17 cellular contexts compared by ENCODE assay signal in genomic region chr7:96953676-96954513, GRCh38. TPM values are rescaled to one million over a fixed set of nuclear protein-coding genes. Genes with fewer than 3 reads are reported as not detected.
DNase-seq lines count a peak whose midpoint lies in the region; ATAC-seq and TF ChIP-seq lines count a peak whose summit lies in the region.
"Had no signal": no experiment of that assay in that cellular context is flagged by ENCODE, and none has a peak within 500 bp of the region (broad histone marks: within the 10 kb centered on the region; RNA-seq: fewer than 3 reads in every experiment).

No MANE protein-coding gene starts in this region.

- H3F3A ChIP-seq in smooth muscle cell (ENCODE audit: low read depth), result peaks cover 3% of the 10 kb centered on the region

- no peaks in the 10 kb centered on the region for H3K36me3 ChIP-seq in RWPE2 (ENCODE audit: low read depth)
- no peaks in the 10 kb centered on the region for H3K36me3 ChIP-seq in smooth muscle cell (ENCODE audit: low read depth)
- no peaks in the 10 kb centered on the region for H3K36me3 ChIP-seq in hepatocyte (replicated peaks; ENCODE audit: insufficient read depth, low read depth)
- H3K36me3 ChIP-seq: BLaER1 treated with 17β-estradiol and CSF1 and Interleukin-3, amounts not matched to agents 10 nM and 100 nM; HAP-1 had no signal

- H3K27ac ChIP-seq in RWPE2 (ENCODE audit: poor library complexity, severe bottlenecking) (no peak overlapping the region), smooth muscle cell (ENCODE audit: low read depth) (no peak overlapping the region), hepatocyte (no peak overlapping the region)
- H3K27ac ChIP-seq: BLaER1 treated with 17β-estradiol and CSF1 and Interleukin-3, amounts not matched to agents 10 nM and 100 nM had no signal

- 0 out of 3 replicates have a peak, but pooled peaks have one; percentile 42 for ATAC-seq in RWPE2 (ENCODE audit: low read depth)
- ATAC-seq in GM18858 (IDR thresholded peaks at IDR 0.05; ENCODE audit: unreplicated experiment), result no peak
- ATAC-seq: Panc1 had no signal

- H3K4me3 ChIP-seq in RWPE2 (ENCODE audit: severe bottlenecking) (no peak overlapping the region), smooth muscle cell (no peak overlapping the region), hepatocyte (no peak overlapping the region)
- H3K4me3 ChIP-seq: BLaER1 treated with 17β-estradiol and CSF1 and Interleukin-3, amounts not matched to agents 10 nM and 100 nM; HAP-1 had no signal

- TF ChIP-seq CTCF in RWPE2 (IDR thresholded peaks at IDR 0.05; ENCODE audit: poor library complexity, severe bottlenecking) (no peak), smooth muscle cell (IDR thresholded peaks at IDR 0.05; ENCODE audit: borderline replicate concordance, insufficient read depth, poor library complexity, severe bottlenecking) (no peak), hepatocyte (IDR thresholded peaks at IDR 0.05; ENCODE audit: poor library complexity) (no peak)

- H2AFZ ChIP-seq in smooth muscle cell (ENCODE audit: low read depth) (no peak overlapping the region), hepatocyte (no peak overlapping the region)

- H3K4me1 ChIP-seq in RWPE2 (ENCODE audit: insufficient read depth, poor library complexity, severe bottlenecking), result no peaks in the 10 kb centered on the region
- no peaks in the 10 kb centered on the region for H3K4me1 ChIP-seq in smooth muscle cell (ENCODE audit: low read depth)
- no peaks in the 10 kb centered on the region for H3K4me1 ChIP-seq in hepatocyte (ENCODE audit: insufficient read depth)
- H3K4me1 ChIP-seq: HAP-1 had no signal

- H3K79me2 ChIP-seq in smooth muscle cell (ENCODE audit: low read depth), result no peaks in the 10 kb centered on the region
- H3K79me2 ChIP-seq in hepatocyte, result no peaks in the 10 kb centered on the region

- H3K9me3 ChIP-seq in RWPE2 (ENCODE audit: severe bottlenecking) (no peaks in the 10 kb centered on the region), smooth muscle cell (replicated peaks; ENCODE audit: low read depth) (no peaks in the 10 kb centered on the region), hepatocyte (ENCODE audit: low read depth) (no peaks in the 10 kb centered on the region)
- H3K9me3 ChIP-seq: BLaER1 treated with 17β-estradiol and CSF1 and Interleukin-3, amounts not matched to agents 10 nM and 100 nM; HAP-1 had no signal

- H4K20me1 ChIP-seq in smooth muscle cell (ENCODE audit: low read depth), result no peaks in the 10 kb centered on the region
- H4K20me1 ChIP-seq in hepatocyte (ENCODE audit: insufficient read depth, poor library complexity, severe bottlenecking), result no peaks in the 10 kb centered on the region
- H4K20me1 ChIP-seq: BLaER1 treated with 17β-estradiol and CSF1 and Interleukin-3, amounts not matched to agents 10 nM and 100 nM had no signal

- no peaks in the 10 kb centered on the region for H3K9me2 ChIP-seq in hepatocyte (replicated peaks; ENCODE audit: insufficient read depth)

- H3K27me3 ChIP-seq in RWPE2 (ENCODE audit: insufficient read depth, poor library complexity, severe bottlenecking), result peaks cover 8% of the 10 kb centered on the region
- no peaks in the 10 kb centered on the region for H3K27me3 ChIP-seq in smooth muscle cell (ENCODE audit: low read depth)
- H3K27me3 ChIP-seq in hepatocyte, result no peaks in the 10 kb centered on the region
- H3K27me3 ChIP-seq: BLaER1 treated with 17β-estradiol and CSF1 and Interleukin-3, amounts not matched to agents 10 nM and 100 nM had no signal

- H3K9ac ChIP-seq in smooth muscle cell (ENCODE audit: low read depth), result no peak overlapping the region
- H3K9ac ChIP-seq: BLaER1 treated with 17β-estradiol and CSF1 and Interleukin-3, amounts not matched to agents 10 nM and 100 nM had no signal

- H3K4me2 ChIP-seq in smooth muscle cell, result peak overlapping the region; percentile 9
- no peak overlapping the region for H3K4me2 ChIP-seq in hepatocyte
- H3K4me2 ChIP-seq: BLaER1 treated with 17β-estradiol and CSF1 and Interleukin-3, amounts not matched to agents 10 nM and 100 nM had no signal

- DNase-seq in EL (peak; percentile 37), RWPE2 (ENCODE audit: low spot score) (no peak), fibroblast of peridontal ligament (ENCODE audit: extremely low read depth) (peak; percentile 3), smooth muscle cell (lab: John Stamatoyannopoulos, UW; ENCODE audit: unreplicated experiment) (no peak), hepatocyte (ENCODE audit: low spot score) (no peak), retina (no peak)
- DNase-seq: DMS 273 treated with DMSO at 0.1 percent for 48 hours, NCI-H1092 treated with DMSO at 0.1 percent for 48 hours, NCI-H1694 treated with DMSO at 0.1 percent for 48 hours, NCI-H774, Right ventricle myocardium superior had no signal

- 71% methylated on average over 6 of the region's 6 CpGs for WGBS in smooth muscle cell (ENCODE audit: low lambda C conversion rate)
- WGBS in hepatocyte (ENCODE audit: low lambda C conversion rate, missing lambda C conversion rate), result 80% methylated on average over 6 of the region's 6 CpGs

RNA-seq across cellular contexts. Expression of gene DLX6, which starts 51.5 kb away (rescaled TPM):
- total RNA-seq in smooth muscle cell (0.13 and 2.6 TPM in 2 replicates), hepatocyte (1.9 and 2.2 TPM in 2 replicates)
- polyA plus RNA-seq in smooth muscle cell (0.43 and 1.9 TPM in 2 replicates), hepatocyte (2.6 and 3.5 TPM in 2 replicates)
- total RNA-seq: HT-29, Right ventricle myocardium superior had no signal
- polyA plus RNA-seq: AG04450 had no signal

Comparison
In these comparisons a context has a peak if more than half of its experiments do, and no peak if none do; other contexts are left out.
1. DNase-seq: peak in EL (single experiment) and fibroblast of peridontal ligament (single experiment); none in RWPE2 (single experiment), smooth muscle cell (single experiment), hepatocyte (single experiment) and retina (single experiment).